ENCODE assay signal across 15 cellular contexts in genomic region chr2:113831156-113831555, GRCh38. TPM values are rescaled to one million over a fixed set of nuclear protein-coding genes. Genes with fewer than 3 reads are reported as not detected.
DNase-seq lines count a peak whose midpoint lies in the region; ATAC-seq, FAIRE-seq and TF ChIP-seq lines count a peak whose summit lies in the region.
"Had no signal": no experiment of that assay in that cellular context is flagged by ENCODE, and none has a peak within 500 bp of the region (broad histone marks: within the 10 kb centered on the region; RNA-seq: fewer than 3 reads in every experiment).

No MANE protein-coding gene starts in this region.

- H3K9me3 ChIP-seq in A549 = no peaks in the 10 kb centered on the region
- H3K9me3 ChIP-seq: colonic mucosa, left lung had no signal

- POLR2A ChIA-PET in A549 (lab: Yijun Ruan, JAX) = interaction anchor here (1.2 kb wide), 1 partner anchor 75 kb away, joined by 4 read pairs; the partner anchor contains the start of gene SLC35F5

- FAIRE-seq in A549 (lab: Jason Lieb, UNC) (no peak), H54 (lab: Jason Lieb, UNC) (peak; percentile 61)
- FAIRE-seq: frontal cortex had no signal

- CTCF ChIA-PET in A549 (lab: Yijun Ruan, JAX) = no interaction called here

- H3K27me3 ChIP-seq in brain microvascular endothelial cell (replicated peaks) = no peaks in the 10 kb centered on the region
- H3K27me3 ChIP-seq: colonic mucosa, left lung had no signal

- peak in 1 of 2 experiments; percentile 36; a peak in 2 of 6 replicates for ATAC-seq in A549
- ATAC-seq in HG03196 (IDR thresholded peaks at IDR 0.05; ENCODE audit: unreplicated experiment) = no peak
- no peak for ATAC-seq in HG02870 (IDR thresholded peaks at IDR 0.05; ENCODE audit: unreplicated experiment)
- ATAC-seq: left lung had no signal

- DNase-seq in A549 (ENCODE audit: low read depth in 1 of 2, low spot score in 1 of 2) = peak in 1 of 2 experiments; percentile 50
- DNase-seq in H54 (ENCODE audit: insufficient read length, low spot score) = no peak
- DNase-seq in astrocyte of the hippocampus (ENCODE audit: low read depth, low spot score) = peak; percentile 71
- DNase-seq in islet precursor cell = peak; percentile 83
- DNase-seq in activated naive CD4-positive, alpha-beta T cell treated with anti-CD3 and anti-CD28 coated beads, Interleukin-2, amount 50 U/mL, for 16 hours = no peak
- no peak for DNase-seq in brain microvascular endothelial cell
- DNase-seq: activated naive CD8-positive, alpha-beta T cell treated with anti-CD3 and anti-CD28 coated beads for 36 hours; AML-193; colonic mucosa; left lung; NCI-H2227 treated with DMSO at 0.1 percent for 48 hours; stimulated activated CD4-positive, alpha-beta T cell treated with anti-CD3 and anti-CD28 coated beads, Interleukin-15, amount 100 ng/mL, for 24 hours had no signal

- H3K27ac ChIP-seq in A549 (peak overlapping the region; percentile 16 to 70), brain microvascular endothelial cell (no peak overlapping the region)
- H3K27ac ChIP-seq: colonic mucosa, left lung had no signal

- peak overlapping the region; percentile 1; the same call in 1 of the 3 replicates for H3K4me2 ChIP-seq in A549

- 37% methylated on average over 6 of the region's 6 CpGs for WGBS in A549 (ENCODE audit: missing lambda C conversion rate)

- no peak for TF ChIP-seq CTCF in A549 (IDR thresholded peaks at IDR 0.05)
- no peak for TF ChIP-seq CTCF in brain microvascular endothelial cell (IDR thresholded peaks at IDR 0.05; ENCODE audit: low read depth, low read length, missing control alignments)

- no peak for TF ChIP-seq RAD21 in A549 (conservative IDR thresholded peaks at IDR 0.05 in 1 of 2, IDR thresholded peaks at IDR 0.05 in 1 of 2)

- H3K4me1 ChIP-seq in A549 = peaks cover 8% of the 10 kb centered on the region
- H3K4me1 ChIP-seq: colonic mucosa, left lung had no signal

- TF ChIP-seq POLR2A in A549 (IDR thresholded peaks at IDR 0.05; ENCODE audit: low read length) (no peak), H54 (IDR thresholded peaks at IDR 0.05; ENCODE audit: low read depth, low read length) (no peak)

- no peaks in the 10 kb centered on the region for H3K36me3 ChIP-seq in brain microvascular endothelial cell (replicated peaks)
- H3K36me3 ChIP-seq: colonic mucosa, left lung had no signal

- H3K4me3 ChIP-seq in A549 (no peak overlapping the region), brain microvascular endothelial cell (ENCODE audit: low read depth, low read length) (no peak overlapping the region)
- H3K4me3 ChIP-seq: colonic mucosa, left lung had no signal

- in situ Hi-C loops in brain microvascular endothelial cell (cut with HindIII; ENCODE audit: low pct_ligation_motif_present, low sequenced_read_pairs) = no loop called here

- no peak for TF ChIP-seq EP300 in A549 (IDR thresholded peaks at IDR 0.05)

TF ChIP-seq in A549, 52 proteins besides CTCF, POLR2A, EP300 and RAD21:
- peak; percentile 67; the same call in 1 of the 2 replicates for TF ChIP-seq HOXB13 (CRISPR knock-in tag; IDR thresholded peaks at IDR 0.05; ENCODE audit: low read depth)
- peak; percentile 83 for TF ChIP-seq NFE2L2 (conservative IDR thresholded peaks at IDR 0.05; ENCODE audit: low read length)
- TF ChIP-seq FOSL2 (IDR thresholded peaks at IDR 0.05) = no peak
- TF ChIP-seq FOSL2 (CRISPR knock-in tag; IDR thresholded peaks at IDR 0.05) = peak; percentile 18; the same call in 1 of the 2 replicates
- peak; percentile 95 for TF ChIP-seq MAFK (IDR thresholded peaks at IDR 0.05; ENCODE audit: partially characterized antibody)
- TF ChIP-seq ZNF302 (CRISPR knock-in tag; IDR thresholded peaks at IDR 0.05) = no peak
- TF ChIP-seq POLR2AphosphoS2 (conservative IDR thresholded peaks at IDR 0.05; ENCODE audit: low read length) = no peak
- TF ChIP-seq FOXS1 (CRISPR knock-in tag; IDR thresholded peaks at IDR 0.05) = no peak
- peak; percentile 54 for TF ChIP-seq MAX (IDR thresholded peaks at IDR 0.05)

RNA-seq across cellular contexts. Expression of gene ACTR3, which starts 58.7 kb away (rescaled TPM):
- polyA plus RNA-seq in A549 (2011; rRNA removed) (282 and 412 TPM in 2 replicates), A549 (2017; fragmentation: RNase III; extraction: RNeasy Plus Mini Kit Qiagen cat#74134 plus additional on column Dnase treatment) (359 to 392 TPM (median 378 TPM) in 3 replicates)
- polyA plus RNA-seq in A549 (2012; cell fraction: cytosol; rRNA removed) = 113 and 114 TPM in 2 replicates
- polyA plus RNA-seq in A549 (2012; cell fraction: nucleus; rRNA removed) = 43.6 and 53.8 TPM in 2 replicates
- 214 and 239 TPM in 2 replicates for polyA minus RNA-seq in A549 (2011; rRNA and poly(A)+ RNA removed)

Comparison
In these comparisons a context has a peak if more than half of its experiments do, and no peak if none do; other contexts are left out.
1. DNase-seq: peak in astrocyte of the hippocampus (single experiment) and islet precursor cell (single experiment); none in H54 (single experiment), activated naive CD4-positive, alpha-beta T cell treated with anti-CD3 and anti-CD28 coated beads, Interleukin-2, amount 50 U/mL, for 16 hours (single experiment) and brain microvascular endothelial cell (single experiment).